1 cellular context compared by ENCODE assay signal in genomic region chr15:32568988-32569387, GRCh38. TPM values are rescaled to one million over a fixed set of nuclear protein-coding genes. Genes with fewer than 3 reads are reported as not detected.
"Had no signal": no experiment of that assay in that cellular context is flagged by ENCODE, and none has a peak within 500 bp of the region (broad histone marks: within the 10 kb centered on the region; RNA-seq: fewer than 3 reads in every experiment).

No MANE protein-coding gene starts in this region.

RNA-seq across cellular contexts. Expression of gene GOLGA8N, which starts 24.3 kb away (rescaled TPM):
- total RNA-seq: G401 had no signal
